ENCODE assay signal across 17 cellular contexts in the genomic region with DNA sequence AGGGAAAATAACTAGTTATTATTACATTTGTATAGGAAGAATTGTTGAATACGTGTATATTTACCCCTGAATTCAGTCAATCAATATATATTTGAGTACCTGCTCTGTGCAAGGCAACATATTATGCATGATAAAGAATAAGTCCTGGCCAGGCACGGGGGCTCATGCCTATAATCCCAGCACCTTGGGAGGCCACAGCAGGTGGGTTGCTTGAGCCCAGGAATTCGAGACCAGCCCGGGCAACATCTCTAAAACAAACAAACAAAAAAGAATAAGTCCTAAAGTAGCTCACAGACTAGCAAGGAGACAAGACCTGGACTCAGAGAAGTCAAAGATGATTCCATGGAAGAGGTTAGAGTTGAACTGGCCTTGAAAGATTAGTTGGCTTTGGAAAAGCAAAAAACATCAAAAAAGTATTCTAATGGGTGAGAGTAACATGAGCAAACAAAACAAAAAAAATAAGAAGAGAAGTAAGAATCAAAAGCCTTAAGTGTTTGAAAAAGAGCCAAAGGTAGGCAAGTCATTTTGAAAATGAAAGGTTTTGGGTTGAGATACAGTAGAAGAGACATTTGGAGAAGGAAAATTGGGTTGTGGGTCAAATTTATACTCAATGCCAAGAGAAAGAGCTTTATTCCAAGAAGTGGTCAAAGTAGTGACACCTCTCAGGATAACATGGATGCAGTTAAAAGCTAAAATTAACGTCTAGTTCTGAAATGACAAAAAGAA.
DNase-seq lines count a peak whose midpoint lies in the region; ATAC-seq, FAIRE-seq and TF ChIP-seq lines count a peak whose summit lies in the region.
"Had no signal": no experiment of that assay in that cellular context is flagged by ENCODE, and none has a peak within 500 bp of the region (broad histone marks: within the 10 kb centered on the region; RNA-seq: fewer than 3 reads in every experiment).

No MANE protein-coding gene starts in this region.

- peak overlapping the region; percentile 3 for H3K4me3 Mint-ChIP-seq in endodermal cell
- H3K4me3 Mint-ChIP-seq: activated naive CD8-positive, alpha-beta T cell treated with anti-CD3 and anti-CD28 coated beads, Interleukin-2, amount 10 ng/mL, durations not matched to agents 7 days and 5 days; nephron had no signal

- H4K20me1 ChIP-seq in BLaER1 (peaks cover 83% of the 10 kb centered on the region), SU-DHL-6 (ENCODE audit: low read depth, low read length) (peaks cover 74% of the 10 kb centered on the region)

- WGBS in endodermal cell (ENCODE audit: insufficient coverage in 1 of 2, insufficient read length in 1 of 2), 2 experiments, result 47 to 48% methylated on average over 2 to 5 of the region's 5 CpGs

- H3K4me3 ChIP-seq in BLaER1 (peak overlapping the region; percentile 79), SU-DHL-6 (ENCODE audit: insufficient read depth, low read length, poor library complexity, severe bottlenecking) (no peak overlapping the region), endodermal cell (ENCODE audit: low read length) (peak overlapping the region; percentile 38)
- H3K4me3 ChIP-seq: thoracic aorta had no signal

- DNase-seq in GM19239 (ENCODE audit: insufficient read length, low spot score) (no peak), endodermal cell (peak; percentile 69), GOT3 (lab: John Stamatoyannopoulos, UW) (no peak), NCI-H226 (no peak)
- DNase-seq: activated naive CD8-positive, alpha-beta T cell treated with anti-CD3 and anti-CD28 coated beads, Interleukin-2, amount 10 ng/mL, durations not matched to agents 7 days and 5 days; IMR-90; left colon; NCI-H1436 treated with DMSO at 0.1 percent for 48 hours; NCI-H526 had no signal

- peaks cover 47% of the 10 kb centered on the region for H3K4me1 Mint-ChIP-seq in endodermal cell
- H3K4me1 Mint-ChIP-seq: nephron had no signal

- H2AFZ ChIP-seq in SU-DHL-6 (ENCODE audit: low read depth, low read length, severe bottlenecking), result no peak overlapping the region

- peaks cover 86% of the 10 kb centered on the region for H3F3A ChIP-seq in SU-DHL-6 (ENCODE audit: insufficient read depth)

- TF ChIP-seq CTCF in SU-DHL-6 (IDR thresholded peaks at IDR 0.05; ENCODE audit: insufficient read depth, low read length, poor library complexity, severe bottlenecking), result no peak
- no peak for TF ChIP-seq CTCF in endodermal cell (conservative IDR thresholded peaks at IDR 0.05)

- H3K9me2 ChIP-seq in SU-DHL-6 (replicated peaks; ENCODE audit: insufficient read depth, low read length), result no peaks in the 10 kb centered on the region

- no peaks in the 10 kb centered on the region for H3K9me3 ChIP-seq in BLaER1
- H3K9me3 ChIP-seq in SU-DHL-6 (ENCODE audit: insufficient read depth, low read length), result no peaks in the 10 kb centered on the region
- H3K9me3 ChIP-seq in endodermal cell (ENCODE audit: control insufficient read depth, low read length), result no peaks in the 10 kb centered on the region
- H3K9me3 ChIP-seq: thoracic aorta had no signal

- no peaks in the 10 kb centered on the region for H3K9me3 Mint-ChIP-seq in endodermal cell
- H3K9me3 Mint-ChIP-seq: activated naive CD8-positive, alpha-beta T cell treated with anti-CD3 and anti-CD28 coated beads, Interleukin-2, amount 10 ng/mL, durations not matched to agents 7 days and 5 days; nephron had no signal

- H3K9ac ChIP-seq in BLaER1 (peak overlapping the region; percentile 96), SU-DHL-6 (ENCODE audit: low read length) (no peak overlapping the region), endodermal cell (ENCODE audit: extremely low read depth, low read length, poor library complexity, severe bottlenecking) (no peak overlapping the region)

- H3K27me3 Mint-ChIP-seq in endodermal cell (ENCODE audit: insufficient read depth), result no peaks in the 10 kb centered on the region
- H3K27me3 Mint-ChIP-seq: activated naive CD8-positive, alpha-beta T cell treated with anti-CD3 and anti-CD28 coated beads, Interleukin-2, amount 10 ng/mL, durations not matched to agents 7 days and 5 days had no signal

- peak overlapping the region; percentile 36 for H3K27ac Mint-ChIP-seq in endodermal cell
- H3K27ac Mint-ChIP-seq: activated naive CD8-positive, alpha-beta T cell treated with anti-CD3 and anti-CD28 coated beads, Interleukin-2, amount 10 ng/mL, durations not matched to agents 7 days and 5 days; nephron had no signal

- H3K4me1 ChIP-seq in BLaER1 (peaks cover 57% of the 10 kb centered on the region), endodermal cell (ENCODE audit: control insufficient read depth, insufficient read depth, low read length) (no peaks in the 10 kb centered on the region)

- FAIRE-seq in GM19239 (lab: Jason Lieb, UNC), result peak; percentile 86

- no peaks in the 10 kb centered on the region for H3K36me3 Mint-ChIP-seq in endodermal cell (ENCODE audit: low read depth)

- peaks cover 98% of the 10 kb centered on the region for H3K79me2 ChIP-seq in SU-DHL-6 (ENCODE audit: insufficient read depth, low read length)

- peak overlapping the region; percentile 94 for H3K4me2 ChIP-seq in BLaER1
- peak overlapping the region; percentile 7 for H3K4me2 ChIP-seq in SU-DHL-6 (ENCODE audit: low read depth, low read length, poor library complexity, severe bottlenecking)

- H3K27me3 ChIP-seq in BLaER1 (no peaks in the 10 kb centered on the region), SU-DHL-6 (ENCODE audit: low read length) (no peaks in the 10 kb centered on the region), endodermal cell (ENCODE audit: control insufficient read depth, insufficient read depth, low read length, poor library complexity, severe bottlenecking) (no peaks in the 10 kb centered on the region)

- no peak for ATAC-seq in HG02981 (IDR thresholded peaks at IDR 0.05; ENCODE audit: unreplicated experiment)
- no peak for ATAC-seq in GM19351 (IDR thresholded peaks at IDR 0.05; ENCODE audit: unreplicated experiment)
- ATAC-seq: left colon, Right ventricle myocardium inferior, sciatic nerve had no signal

- H3K36me3 ChIP-seq in BLaER1, result peaks cover 100% of the 10 kb centered on the region
- H3K36me3 ChIP-seq in SU-DHL-6 (ENCODE audit: low read length), result peaks cover 84% of the 10 kb centered on the region
- no peaks in the 10 kb centered on the region for H3K36me3 ChIP-seq in endodermal cell (ENCODE audit: control insufficient read depth, insufficient read depth, low read length)
- H3K36me3 ChIP-seq: thoracic aorta had no signal

- H3K27ac ChIP-seq in BLaER1 (peak overlapping the region; percentile 99), SU-DHL-6 (ENCODE audit: low read depth, low read length) (peak overlapping the region; percentile 39; the same call in 1 of the 2 replicates), endodermal cell (ENCODE audit: low read depth, low read length) (no peak overlapping the region)
- H3K27ac ChIP-seq: thoracic aorta had no signal
